21 cellular contexts compared by ENCODE assay signal in genomic region chr20:11965602-11966001, GRCh38. TPM values are rescaled to one million over a fixed set of nuclear protein-coding genes. Genes with fewer than 3 reads are reported as not detected.
A peak's percentile ranks its signal among the peaks of the same experiment; 100 is the strongest.
DNase-seq lines count a peak whose midpoint lies in the region; ATAC-seq and TF ChIP-seq lines count a peak whose summit lies in the region.
"Had no signal": no experiment of that assay in that cellular context is flagged by ENCODE, and none has a peak within 500 bp of the region (broad histone marks: within the 10 kb centered on the region; RNA-seq: fewer than 3 reads in every experiment).

No MANE protein-coding gene starts in this region.

- no peaks in the 10 kb centered on the region for H3K4me1 ChIP-seq in BLaER1
- H3K4me1 ChIP-seq in IMR-90 (ENCODE audit: control insufficient read depth, insufficient read depth, low read length): peaks cover 2% of the 10 kb centered on the region; the same call in 1 of the 2 replicates
- no peaks in the 10 kb centered on the region for H3K4me1 ChIP-seq in mesendoderm (ENCODE audit: control insufficient read depth, low read depth, low read length)
- H3K4me1 ChIP-seq: adrenal gland, gastroesophageal sphincter, uterus had no signal

- BruUV-seq in IMR-90 (replicated peaks; lab: Mats Ljungman, UMichigan): no TSS peak

- peak; percentile 4 for DNase-seq in IMR-90
- DNase-seq in chondrocyte (ENCODE audit: low spot score): no peak
- peak; percentile 7 for DNase-seq in mesendoderm
- DNase-seq in pons (ENCODE audit: low spot score): no peak
- DNase-seq in KBM-7: no peak
- DNase-seq in left ventricle myocardium superior: no peak
- DNase-seq: activated CD4-positive, alpha-beta T cell treated with anti-CD3 and anti-CD28 coated beads for 1 hour; activated T-cell treated with anti-CD3 and anti-CD28 coated beads, Interleukin-2, amount 50 U/mL, for 24 hours; kidney; MV-4-11; NCI-H774; SIG-M5; stimulated activated CD4-positive, alpha-beta T cell treated with anti-CD3 and anti-CD28 coated beads, Interleukin-1b, Interleukin-23, amount 100 ng/mL, for 48 hours; substantia nigra; uterus had no signal

- POLR2A ChIA-PET in IMR-90 (lab: Charles Lee; ENCODE audit: unreplicated experiment): no interaction called here

- H4K8ac ChIP-seq in IMR-90 (ENCODE audit: low read depth in 2 of 2, low read length in 2 of 2): no peak overlapping the region
- no peak overlapping the region for H4K8ac ChIP-seq in mesendoderm (ENCODE audit: low read depth, low read length)

- H3K18ac ChIP-seq in IMR-90 (ENCODE audit: low read depth, low read length) (no peak overlapping the region), mesendoderm (ENCODE audit: low read length) (no peak overlapping the region)

- H3K79me1 ChIP-seq in IMR-90 (ENCODE audit: low read depth in 1 of 2, low read length in 2 of 2) (no peaks in the 10 kb centered on the region), mesendoderm (ENCODE audit: low read length) (no peaks in the 10 kb centered on the region)

- TF ChIP-seq POLR2A in IMR-90 (IDR thresholded peaks at IDR 0.05; ENCODE audit: low read depth, low read length): no peak

- H2BK5ac ChIP-seq in IMR-90 (ENCODE audit: low read depth, low read length, poor library complexity, severe bottlenecking) (no peak overlapping the region), mesendoderm (ENCODE audit: low read length) (no peak overlapping the region)

- ATAC-seq in IMR-90 (ENCODE audit: low read depth): no peak
- no peak for ATAC-seq in left ventricle myocardium superior
- ATAC-seq: gastroesophageal sphincter had no signal

- H3K56ac ChIP-seq in IMR-90 (ENCODE audit: extremely low read depth, insufficient read depth, low read length) (no peak overlapping the region), mesendoderm (ENCODE audit: low read length) (no peak overlapping the region)

- no peak overlapping the region for H3K23ac ChIP-seq in IMR-90 (ENCODE audit: low read depth, low read length)
- H3K23ac ChIP-seq in mesendoderm (ENCODE audit: low read length): no peak overlapping the region

- no peak overlapping the region for H3K27ac ChIP-seq in BLaER1
- H3K27ac ChIP-seq in IMR-90 (ENCODE audit: insufficient read depth, low read length): no peak overlapping the region
- no peak overlapping the region for H3K27ac ChIP-seq in mesendoderm (ENCODE audit: low read depth, low read length)
- H3K27ac ChIP-seq: adrenal gland, gastroesophageal sphincter, skin epidermis, uterus had no signal

- H2AK5ac ChIP-seq in IMR-90 (ENCODE audit: low read depth, low read length) (no peak overlapping the region), mesendoderm (ENCODE audit: low read length) (no peak overlapping the region)

- H3K4me3 ChIP-seq in BLaER1 (no peak overlapping the region), IMR-90 (ENCODE audit: insufficient read depth, low read depth, low read length) (no peak overlapping the region), mesendoderm (ENCODE audit: low read length) (no peak overlapping the region)
- H3K4me3 ChIP-seq: adrenal gland, gastroesophageal sphincter, lung, skin epidermis, uterus had no signal

- no peaks in the 10 kb centered on the region for H3K79me2 ChIP-seq in mesendoderm (ENCODE audit: control insufficient read depth, insufficient read depth, low read length)

- 0 out of 2 replicates have a peak, but pooled peaks have one; percentile 1 for TF ChIP-seq CTCF in IMR-90 (conservative IDR thresholded peaks at IDR 0.05; ENCODE audit: low read depth, low read length)
- TF ChIP-seq CTCF in chondrocyte (IDR thresholded peaks at IDR 0.05): peak; percentile 39

- H3K27me3 ChIP-seq in BLaER1: no peaks in the 10 kb centered on the region
- H3K27me3 ChIP-seq in IMR-90 (ENCODE audit: control insufficient read depth, insufficient read depth, low read length): no peaks in the 10 kb centered on the region; the same call in 1 of the 2 replicates
- H3K27me3 ChIP-seq in mesendoderm (ENCODE audit: insufficient read depth, low read length, poor library complexity): no peaks in the 10 kb centered on the region
- H3K27me3 ChIP-seq: adrenal gland, gastroesophageal sphincter, uterus had no signal

- H4K5ac ChIP-seq in IMR-90 (ENCODE audit: low read depth, low read length) (no peak overlapping the region), mesendoderm (ENCODE audit: low read length) (no peak overlapping the region)

- H3K9me1 ChIP-seq in IMR-90 (ENCODE audit: insufficient read depth, low read length): no peaks in the 10 kb centered on the region

- H2BK120ac ChIP-seq in IMR-90 (ENCODE audit: low read depth, low read length) (no peak overlapping the region), mesendoderm (ENCODE audit: low read depth, low read length) (no peak overlapping the region)

- dilution Hi-C loops in IMR-90 (cut with HindIII; ENCODE audit: low sequenced_read_pairs, unreplicated experiment): no loop called here

- in situ Hi-C loops in IMR-90 (cut with MboI; ENCODE audit: low sequenced_read_pairs) (no loop called here), KBM-7 (cut with MboI; ENCODE audit: low pct_unique_long_range_greater_than_20kb, low sequenced_read_pairs) (no loop called here)

- H2AFZ ChIP-seq in IMR-90 (replicated peaks; ENCODE audit: low read length, poor library complexity): no peak overlapping the region

- WGBS in IMR-90 (ENCODE audit: extremely low coverage in 2 of 2, insufficient read length in 1 of 2), 2 experiments: no CpG with 5 or more reads among the region's 1 CpG
- WGBS in mesendoderm (ENCODE audit: extremely low coverage, insufficient coverage, low lambda C conversion rate): no CpG with 5 or more reads among the region's 1 CpG

- 0 out of 2 replicates have a peak, but pooled peaks have one; percentile 9 for TF ChIP-seq RAD21 in IMR-90 (IDR thresholded peaks at IDR 0.05; ENCODE audit: low read length)

- H3K4me1 Mint-ChIP-seq in chondrocyte (ENCODE audit: low read depth): peaks cover 10% of the 10 kb centered on the region

- H3K4ac ChIP-seq in IMR-90 (ENCODE audit: low read depth, low read length): no peak overlapping the region
- no peak overlapping the region for H3K4ac ChIP-seq in mesendoderm (ENCODE audit: low read depth, low read length)

- H3K9me3 ChIP-seq in BLaER1 (no peaks in the 10 kb centered on the region), IMR-90 (ENCODE audit: control insufficient read depth, insufficient read depth, low read length) (no peaks in the 10 kb centered on the region)
- H3K9me3 ChIP-seq: adrenal gland, Caco-2, gastroesophageal sphincter, uterus had no signal

- H3K14ac ChIP-seq in IMR-90 (replicated peaks; ENCODE audit: low read depth, low read length): no peak overlapping the region

- H2AK9ac ChIP-seq in IMR-90 (replicated peaks; ENCODE audit: low read depth, low read length, poor library complexity): no peak overlapping the region

- CTCF ChIA-PET in IMR-90 (lab: Yijun Ruan, JAX): no interaction called here

- no peak overlapping the region for H2BK20ac ChIP-seq in IMR-90 (ENCODE audit: low read depth, low read length)

- no peaks in the 10 kb centered on the region for H4K20me1 ChIP-seq in BLaER1
- no peaks in the 10 kb centered on the region for H4K20me1 ChIP-seq in IMR-90 (ENCODE audit: insufficient read depth, low read length)

- no peaks in the 10 kb centered on the region for H3K36me3 Mint-ChIP-seq in chondrocyte (ENCODE audit: low read depth)

- no peak overlapping the region for H3K4me3 Mint-ChIP-seq in chondrocyte (ENCODE audit: unreplicated experiment)
- H3K4me3 Mint-ChIP-seq: activated T-cell treated with anti-CD3 and anti-CD28 coated beads, Interleukin-2, amount 50 U/mL, for 24 hours had no signal

- intact Hi-C loops in IMR-90 (cut with micrococcal nuclease) (loop anchor here (5.0 kb wide), 1 partner anchor 288 kb away; no protein-coding TSS in a partner anchor), left ventricle myocardium superior (cut with micrococcal nuclease) (no loop called here)

- H3K27ac Mint-ChIP-seq in chondrocyte (ENCODE audit: unreplicated experiment): no peak overlapping the region
- H3K27ac Mint-ChIP-seq: activated T-cell treated with anti-CD3 and anti-CD28 coated beads, Interleukin-2, amount 50 U/mL, for 24 hours had no signal

- no peak overlapping the region for H2BK15ac ChIP-seq in IMR-90 (ENCODE audit: low read depth, low read length)
- H2BK15ac ChIP-seq in mesendoderm (replicated peaks; ENCODE audit: low read depth): no peak overlapping the region

- 0 out of 2 replicates have a peak overlapping the region, but pooled peaks have one; percentile 4 for H3K4me2 ChIP-seq in BLaER1
- no peak overlapping the region for H3K4me2 ChIP-seq in IMR-90 (ENCODE audit: low read depth, low read length)
- no peak overlapping the region for H3K4me2 ChIP-seq in mesendoderm (ENCODE audit: low read length)

- H3K27me3 Mint-ChIP-seq in chondrocyte (ENCODE audit: low read depth): no peaks in the 10 kb centered on the region
- H3K27me3 Mint-ChIP-seq: activated T-cell treated with anti-CD3 and anti-CD28 coated beads, Interleukin-2, amount 50 U/mL, for 24 hours had no signal

- H4K91ac ChIP-seq in IMR-90 (ENCODE audit: insufficient read depth, low read depth, low read length): no peak overlapping the region

- H3K9ac ChIP-seq in BLaER1: no peak overlapping the region
- H3K9ac ChIP-seq in IMR-90 (ENCODE audit: low read depth, low read length): no peak overlapping the region
- H3K9ac ChIP-seq in mesendoderm (ENCODE audit: low read length): no peak overlapping the region

- no peaks in the 10 kb centered on the region for H3K36me3 ChIP-seq in BLaER1
- H3K36me3 ChIP-seq in IMR-90 (ENCODE audit: control insufficient read depth, insufficient read depth, low read length): no peaks in the 10 kb centered on the region
- no peaks in the 10 kb centered on the region for H3K36me3 ChIP-seq in mesendoderm (ENCODE audit: control insufficient read depth, insufficient read depth, low read length)
- H3K36me3 ChIP-seq: adrenal gland, gastroesophageal sphincter, uterus had no signal

- no peaks in the 10 kb centered on the region for H3K9me3 Mint-ChIP-seq in chondrocyte (ENCODE audit: low read depth)
- H3K9me3 Mint-ChIP-seq: activated T-cell treated with anti-CD3 and anti-CD28 coated beads, Interleukin-2, amount 50 U/mL, for 24 hours had no signal

TF ChIP-seq in IMR-90, 13 proteins besides CTCF, POLR2A, EP300 and RAD21 (continues in another document):
- TF ChIP-seq CHD1 (IDR thresholded peaks at IDR 0.05; ENCODE audit: low read depth, low read length): no peak
- TF ChIP-seq NFE2L2 (IDR thresholded peaks at IDR 0.05; ENCODE audit: low read depth, low read length): no peak

RNA-seq across cellular contexts. Expression of gene BTBD3, which starts 47.9 kb away (rescaled TPM):
- total RNA-seq in IMR-90 (2012; rRNA removed): 44.6 and 44.7 TPM in 2 replicates
- polyA plus RNA-seq in IMR-90 (2012; rRNA removed): 21.2 and 22.7 TPM in 2 replicates
- 10.2 and 20.0 TPM in 2 replicates for polyA plus RNA-seq in IMR-90 (2012; cell fraction: cytosol; rRNA removed)
- 22.0 and 45.5 TPM in 2 replicates for polyA plus RNA-seq in IMR-90 (2012; cell fraction: nucleus; rRNA removed; ENCODE audit: low replicate concordance)
- total RNA-seq in chondrocyte: 19.9 to 26.8 TPM (median 21.6 TPM) in 3 replicates
- 17.8 TPM for polyA plus RNA-seq in mesendoderm (2013, experiment 1 of 2)
- 18.1 TPM for polyA plus RNA-seq in mesendoderm (2013, experiment 2 of 2)
- total RNA-seq in left ventricle myocardium superior: 30.2 TPM

Comparison
In these comparisons a context has a peak if more than half of its experiments do, and no peak if none do; other contexts are left out.
1. DNase-seq: peak in IMR-90 (single experiment) and mesendoderm (single experiment); none in chondrocyte (single experiment), pons (single experiment), KBM-7 (single experiment) and left ventricle myocardium superior (single experiment).